In genomic region chr19:15623711-15624318, GRCh38 we compare ENCODE assay signal across 21 cellular contexts. TPM values are rescaled to one million over a fixed set of nuclear protein-coding genes. Genes with fewer than 3 reads are reported as not detected.
DNase-seq lines count a peak whose midpoint lies in the region; ATAC-seq and TF ChIP-seq lines count a peak whose summit lies in the region.
"Had no signal": no experiment of that assay in that cellular context is flagged by ENCODE, and none has a peak within 500 bp of the region (broad histone marks: within the 10 kb centered on the region; RNA-seq: fewer than 3 reads in every experiment).

No MANE protein-coding gene starts in this region.

- H3K27me3 ChIP-seq in testis (no peaks in the 10 kb centered on the region), uterus (no peaks in the 10 kb centered on the region)
- H3K27me3 ChIP-seq: brain microvascular endothelial cell had no signal

- no peaks in the 10 kb centered on the region for H3K9me3 Mint-ChIP-seq in stimulated activated naive CD8-positive, alpha-beta T cell treated with anti-CD3 and anti-CD28 coated beads, Interleukin-15, amount 100 ng/mL, for 72 hours
- H3K9me3 Mint-ChIP-seq: activated naive CD4-positive, alpha-beta T cell treated with anti-CD3 and anti-CD28 coated beads, Interleukin-2, amount 50 U/mL, for 24 hours; dendritic cell treated with granulocyte-macrophage colony-stimulating factor and Interleukin-4, amounts not matched to agents 40 ng/mL and 50 ng/mL, for 4 days; naive thymus-derived CD8-positive, alpha-beta T cell had no signal

- TF ChIP-seq CTCF in testis (IDR thresholded peaks at IDR 0.05) (no peak), uterus (IDR thresholded peaks at IDR 0.05) (no peak)

- H3K36me3 ChIP-seq in testis (ENCODE audit: low read depth, missing control alignments): no peaks in the 10 kb centered on the region
- H3K36me3 ChIP-seq in uterus: no peaks in the 10 kb centered on the region
- H3K36me3 ChIP-seq: brain microvascular endothelial cell had no signal

- no peak for ATAC-seq in stimulated activated naive CD8-positive, alpha-beta T cell treated with anti-CD3 and anti-CD28 coated beads, Interleukin-15, Interleukin-2, amounts not matched to agents 100 U/mL and 50 U/mL, for 24 hours
- no peak for ATAC-seq in stimulated activated naive CD8-positive, alpha-beta T cell treated with anti-CD3 and anti-CD28 coated beads, Interleukin-15, amount 100 ng/mL, for 72 hours
- no peak for ATAC-seq in HG02798 (IDR thresholded peaks at IDR 0.05; ENCODE audit: poor library complexity, unreplicated experiment)
- no peak for ATAC-seq in HG03175 (IDR thresholded peaks at IDR 0.05; ENCODE audit: unreplicated experiment)
- ATAC-seq: naive thymus-derived CD8-positive, alpha-beta T cell; T-helper 17 cell had no signal

- H3K27ac ChIP-seq in testis: no peak overlapping the region
- H3K27ac ChIP-seq in uterus: no peak overlapping the region
- H3K27ac ChIP-seq: brain microvascular endothelial cell, KMS-11 had no signal

- peak; percentile 9 for DNase-seq in stimulated activated naive CD8-positive, alpha-beta T cell treated with anti-CD3 and anti-CD28 coated beads, Interleukin-15, Interleukin-2, amounts not matched to agents 100 U/mL and 50 U/mL, for 24 hours
- no peak for DNase-seq in stimulated activated naive CD8-positive, alpha-beta T cell treated with anti-CD3 and anti-CD28 coated beads, Interleukin-15, amount 100 ng/mL, for 72 hours
- DNase-seq in NCI-H460 (ENCODE audit: extremely low read depth, low read depth): peak; percentile 14
- DNase-seq in dermis blood vessel endothelial cell: peak; percentile 8
- DNase-seq in testis: peak; percentile 51
- no peak for DNase-seq in uterus
- DNase-seq: activated CD4-positive, alpha-beta T cell treated with anti-CD3 and anti-CD28 coated beads for 4 hours; brain microvascular endothelial cell; erythroblast; glutamatergic neuron; naive thymus-derived CD8-positive, alpha-beta T cell; NCI-H1417 treated with DMSO at 0.1 percent for 48 hours; NCI-H2227 treated with DMSO at 0.1 percent for 48 hours; T-helper 17 cell had no signal

- intact Hi-C loops in testis (cut with DNase I; ENCODE audit: low total_unique reads): no loop called here
- intact Hi-C loops in uterus (cut with DNase I; ENCODE audit: low total_unique reads): no loop called here

- 14% methylated on average over 3 to 9 of the region's 9 CpGs for WGBS in testis, 2 donors

- no peak overlapping the region for H3K4me3 Mint-ChIP-seq in stimulated activated naive CD8-positive, alpha-beta T cell treated with anti-CD3 and anti-CD28 coated beads, Interleukin-15, amount 100 ng/mL, for 72 hours
- H3K4me3 Mint-ChIP-seq: activated naive CD4-positive, alpha-beta T cell treated with anti-CD3 and anti-CD28 coated beads, Interleukin-2, amount 50 U/mL, for 24 hours; dendritic cell treated with granulocyte-macrophage colony-stimulating factor and Interleukin-4, amounts not matched to agents 40 ng/mL and 50 ng/mL, for 4 days; naive thymus-derived CD8-positive, alpha-beta T cell; T-helper 17 cell had no signal

- H3K27ac Mint-ChIP-seq in stimulated activated naive CD8-positive, alpha-beta T cell treated with anti-CD3 and anti-CD28 coated beads, Interleukin-15, amount 100 ng/mL, for 72 hours: no peak overlapping the region
- H3K27ac Mint-ChIP-seq: activated naive CD4-positive, alpha-beta T cell treated with anti-CD3 and anti-CD28 coated beads, Interleukin-2, amount 50 U/mL, for 24 hours; dendritic cell treated with granulocyte-macrophage colony-stimulating factor and Interleukin-4, amounts not matched to agents 40 ng/mL and 50 ng/mL, for 4 days; naive thymus-derived CD8-positive, alpha-beta T cell; progenitor cell of endocrine pancreas; T-helper 17 cell had no signal

- H3K4me1 ChIP-seq in testis (no peaks in the 10 kb centered on the region), uterus (no peaks in the 10 kb centered on the region)

- no peak for TF ChIP-seq POLR2A in testis (IDR thresholded peaks at IDR 0.05)
- no peak for TF ChIP-seq POLR2A in uterus (IDR thresholded peaks at IDR 0.05)

- no peaks in the 10 kb centered on the region for H3K4me1 Mint-ChIP-seq in stimulated activated naive CD8-positive, alpha-beta T cell treated with anti-CD3 and anti-CD28 coated beads, Interleukin-15, amount 100 ng/mL, for 72 hours
- H3K4me1 Mint-ChIP-seq: activated naive CD4-positive, alpha-beta T cell treated with anti-CD3 and anti-CD28 coated beads, Interleukin-2, amount 50 U/mL, for 24 hours; T-helper 17 cell had no signal

- H3K27me3 Mint-ChIP-seq in stimulated activated naive CD8-positive, alpha-beta T cell treated with anti-CD3 and anti-CD28 coated beads, Interleukin-15, amount 100 ng/mL, for 72 hours: peaks cover 32% of the 10 kb centered on the region
- H3K27me3 Mint-ChIP-seq: progenitor cell of endocrine pancreas had no signal

- H3K4me3 ChIP-seq in testis (no peak overlapping the region), uterus (no peak overlapping the region)

- H3K9me3 ChIP-seq in testis (no peaks in the 10 kb centered on the region), uterus (no peaks in the 10 kb centered on the region)

RNA-seq across cellular contexts. Expression of gene CYP4F8, which starts 8.8 kb away (rescaled TPM):
- not detected in 2 replicates for total RNA-seq in NCI-H460 (2014; rRNA removed; shearing (Covaris generic))
- not detected in 2 replicates for polyA plus RNA-seq in NCI-H460 (2014; cell fraction: nucleus; rRNA removed)
- total RNA-seq in dermis blood vessel endothelial cell (not detected in 2 replicates), testis (under 1 TPM; 0.31 to 0.71 TPM), uterus (1 to 10 TPM in 1 of 4 donors, not detected in 3; 1.5 TPM)
- 0.17 TPM for polyA plus RNA-seq in testis (ENCODE audit: insufficient read depth, low read depth, low replicate concordance)
- total RNA-seq: lung microvascular endothelial cell; naive thymus-derived CD8-positive, alpha-beta T cell; progenitor cell of endocrine pancreas; T-helper 17 cell had no signal
- polyA plus RNA-seq: naive thymus-derived CD8-positive, alpha-beta T cell had no signal

RNA-seq across cellular contexts. Expression of gene CYP4F3, which starts 16.9 kb away (rescaled TPM):
- 2.9 and 3.0 TPM in 2 replicates for total RNA-seq in NCI-H460 (2014; rRNA removed; shearing (Covaris generic))
- 8.6 and 14.4 TPM in 2 replicates for polyA plus RNA-seq in NCI-H460 (2014; cell fraction: nucleus; rRNA removed)
- total RNA-seq in dermis blood vessel endothelial cell (not detected in 2 replicates), testis (1 to 10 TPM in 1 of 2 donors, under 1 TPM in 1; 0.74 to 1.0 TPM), uterus (under 1 TPM in 2 of 4 donors, not detected in 2; 0.41 to 0.70 TPM)
- 1.4 TPM for polyA plus RNA-seq in testis (ENCODE audit: insufficient read depth, low read depth, low replicate concordance)
- total RNA-seq: lung microvascular endothelial cell; naive thymus-derived CD8-positive, alpha-beta T cell; progenitor cell of endocrine pancreas had no signal
- polyA plus RNA-seq: naive thymus-derived CD8-positive, alpha-beta T cell had no signal

RNA-seq across cellular contexts. Expression of gene CYP4F12, which starts 49.1 kb away (rescaled TPM):
- total RNA-seq in NCI-H460 (2014; rRNA removed; shearing (Covaris generic)): not detected in 2 replicates
- 0.86 TPM in 1 of 2 replicates, not detected in the other for polyA plus RNA-seq in NCI-H460 (2014; cell fraction: nucleus; rRNA removed)
- not detected in 2 replicates for total RNA-seq in dermis blood vessel endothelial cell
- 1 to 10 TPM; 4.2 to 7.2 TPM for total RNA-seq in testis
- 1.2 TPM for polyA plus RNA-seq in testis (ENCODE audit: insufficient read depth, low read depth, low replicate concordance)
- 10 to 100 TPM; 13.5 to 41.5 (median 26.5) TPM for total RNA-seq in uterus
- total RNA-seq: lung microvascular endothelial cell, progenitor cell of endocrine pancreas had no signal
- polyA plus RNA-seq: naive thymus-derived CD8-positive, alpha-beta T cell had no signal

Comparison
In these comparisons a context has a peak if more than half of its experiments do, and no peak if none do; other contexts are left out.
1. DNase-seq: peak in stimulated activated naive CD8-positive, alpha-beta T cell treated with anti-CD3 and anti-CD28 coated beads, Interleukin-15, Interleukin-2, amounts not matched to agents 100 U/mL and 50 U/mL, for 24 hours (single experiment), NCI-H460 (single experiment), dermis blood vessel endothelial cell (single experiment) and testis (single experiment); none in stimulated activated naive CD8-positive, alpha-beta T cell treated with anti-CD3 and anti-CD28 coated beads, Interleukin-15, amount 100 ng/mL, for 72 hours (0 of 2) and uterus (0 of 2).